Comparison of ENCODE assay signal across 19 cellular contexts in genomic region chr10:112678581-112678980, GRCh38.
DNase-seq lines count a peak whose midpoint lies in the region.
"Had no signal": no experiment of that assay in that cellular context is flagged by ENCODE, and none has a peak within 500 bp of the region (broad histone marks: within the 10 kb centered on the region; RNA-seq: fewer than 3 reads in every experiment).

No MANE protein-coding gene starts in this region.

- peak overlapping the region; percentile 96 for H3K27ac ChIP-seq in iPS-20b (ENCODE audit: low read length)
- peak overlapping the region; percentile 4 for H3K27ac ChIP-seq in temporal lobe (ENCODE audit: low read depth, low read length)
- H3K27ac ChIP-seq: 22Rv1, ascending aorta, transverse colon had no signal

- peak; percentile 17 for DNase-seq in DMS 273 (lab: John Stamatoyannopoulos, UW; ENCODE audit: unreplicated experiment)
- DNase-seq in DMS 273 treated with DMSO at 0.1 percent for 48 hours (lab: John Stamatoyannopoulos, UW): no peak
- DNase-seq in NCI-H748 treated with DMSO at 0.1 percent for 48 hours (lab: John Stamatoyannopoulos, UW): peak; percentile 28
- no peak for DNase-seq in cerebellar cortex (ENCODE audit: low spot score)
- no peak for DNase-seq in activated T-cell treated with anti-CD3 and anti-CD28 coated beads for 4 hours
- no peak for DNase-seq in activated effector memory CD4-positive, alpha-beta T cell treated with anti-CD3 and anti-CD28 coated beads, Interleukin-2, amount 50 U/mL, for 16 hours
- DNase-seq: activated CD4-positive, alpha-beta T cell treated with anti-CD3 and anti-CD28 coated beads for 1 hour; COR-L47; foreskin melanocyte; KBM-7; naive thymus-derived CD8-positive, alpha-beta T cell; NCI-H187; posterior cingulate gyrus; RPMI8226; transverse colon had no signal

- peak overlapping the region; percentile 47; the same call in 1 of the 2 replicates for H3K9ac ChIP-seq in iPS-20b (ENCODE audit: low read depth, low read length)

- H3K27me3 ChIP-seq in iPS-20b (ENCODE audit: insufficient read depth, low read length): no peaks in the 10 kb centered on the region
- H3K27me3 ChIP-seq: ascending aorta, transverse colon had no signal

- H3K36me3 ChIP-seq in iPS-20b (ENCODE audit: insufficient read depth, low read depth, low read length): no peaks in the 10 kb centered on the region

- no peaks in the 10 kb centered on the region for H3K9me3 ChIP-seq in iPS-20b (ENCODE audit: insufficient read depth, low read depth, low read length)
- H3K9me3 ChIP-seq: ascending aorta, transverse colon had no signal

- peaks cover 27% of the 10 kb centered on the region for H3K4me1 ChIP-seq in iPS-20b (ENCODE audit: insufficient read depth, low read length)
- H3K4me1 ChIP-seq: ascending aorta, transverse colon had no signal

- H3K4me3 ChIP-seq in iPS-20b (ENCODE audit: low read length): peak overlapping the region; percentile 32; the same call in 1 of the 2 replicates
- H3K4me3 ChIP-seq: ascending aorta, transverse colon had no signal

Comparison
In these comparisons a context has a peak if more than half of its experiments do, and no peak if none do; other contexts are left out.
1. DNase-seq: peak in DMS 273 (single experiment) and NCI-H748 treated with DMSO at 0.1 percent for 48 hours (single experiment); none in DMS 273 treated with DMSO at 0.1 percent for 48 hours (single experiment), cerebellar cortex (single experiment), activated T-cell treated with anti-CD3 and anti-CD28 coated beads for 4 hours (single experiment) and activated effector memory CD4-positive, alpha-beta T cell treated with anti-CD3 and anti-CD28 coated beads, Interleukin-2, amount 50 U/mL, for 16 hours (single experiment).